In the genomic region with DNA sequence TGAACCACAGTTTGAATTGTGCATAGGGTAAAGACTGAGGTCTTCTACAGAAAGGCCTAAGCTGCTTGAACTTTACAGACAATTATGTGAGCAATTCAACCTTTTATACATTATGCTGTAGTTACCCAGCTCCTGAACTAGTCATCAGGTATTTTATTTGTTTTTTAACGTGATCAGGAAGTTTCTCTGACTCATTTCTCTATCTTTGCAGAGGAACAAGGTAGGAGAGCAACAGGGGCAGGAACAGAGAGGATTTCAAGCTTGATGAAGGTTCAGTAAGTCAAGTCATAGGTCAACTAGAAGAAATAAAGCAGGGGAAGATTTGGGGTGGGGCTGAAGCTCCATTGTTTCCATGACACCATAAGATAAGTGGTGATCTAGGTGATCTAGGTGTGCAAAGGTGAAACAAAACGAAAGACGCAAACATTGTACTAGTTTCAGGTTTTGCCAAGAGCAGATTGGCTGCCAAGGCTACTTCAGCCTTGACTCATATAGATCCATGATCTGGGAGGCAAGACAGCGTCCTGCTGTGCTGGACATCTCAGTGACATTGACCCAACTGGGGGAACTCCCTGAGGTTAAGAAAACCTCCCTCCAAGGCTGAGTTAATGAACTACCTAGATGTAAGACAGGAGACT, we compare ENCODE assay signal across 16 cellular contexts.
DNase-seq lines count a peak whose midpoint lies in the region; ATAC-seq and TF ChIP-seq lines count a peak whose summit lies in the region.
"Had no signal": no experiment of that assay in that cellular context is flagged by ENCODE, and none has a peak within 500 bp of the region (broad histone marks: within the 10 kb centered on the region; RNA-seq: fewer than 3 reads in every experiment).

No MANE protein-coding gene starts in this region.

- no peaks in the 10 kb centered on the region for H3K36me3 ChIP-seq in mammary epithelial cell (ENCODE audit: insufficient read depth, low read length)
- H3K36me3 ChIP-seq in stomach, result no peaks in the 10 kb centered on the region
- H3K36me3 ChIP-seq: neutrophil had no signal

- intact Hi-C loops in mammary epithelial cell (cut with micrococcal nuclease), result loop anchor here (10.0 kb wide), 1 partner anchor 374 kb away; a partner anchor contains a TSS
- intact Hi-C loops in stomach (cut with DNase I; ENCODE audit: low total_unique reads), result loop anchor here (5.0 kb wide), 1 partner anchor 81 kb away; no protein-coding TSS in a partner anchor
- intact Hi-C loops in activated T-helper 1 cell treated with anti-CD3 and anti-CD28 coated beads, Interleukin-12 subunit alpha, Interleukin-12 subunit beta, Interleukin-2, Interleukin-4 antibody, amounts not matched to agents 30 ng/mL and 10 ng/mL and 1 ng/mL, durations not matched to agents 14 hours and 24 hours and 36 hours (cut with micrococcal nuclease), result no loop called here

- no peaks in the 10 kb centered on the region for H3K79me2 ChIP-seq in mammary epithelial cell (ENCODE audit: insufficient read depth, low read length)

- H2AFZ ChIP-seq in mammary epithelial cell (ENCODE audit: low read depth, low read length), result no peak overlapping the region

- H3K4me3 ChIP-seq in mammary epithelial cell (replicated peaks in 1 of 3; ENCODE audit: insufficient read depth in 1 of 3, low read depth in 2 of 3, low read length in 3 of 3) (no peak overlapping the region), stomach (no peak overlapping the region)
- H3K4me3 ChIP-seq: body of pancreas had no signal

- H3K4me1 ChIP-seq in mammary epithelial cell (ENCODE audit: insufficient read depth, low read length) (peaks cover 16% of the 10 kb centered on the region), stomach (peaks cover 0 to 20% (median 4%) of the 10 kb centered on the region in 4 donors)
- H3K4me1 ChIP-seq: body of pancreas had no signal

- WGBS in mammary epithelial cell (ENCODE audit: low coverage, missing lambda C conversion rate), result 60% methylated on average over 4 of the region's 4 CpGs
- 32 to 58% (median 45%) methylated on average over 4 of the region's 4 CpGs for WGBS in stomach, 5 donors

- no peaks in the 10 kb centered on the region for H3K36me3 Mint-ChIP-seq in activated naive CD8-positive, alpha-beta T cell treated with anti-CD3 and anti-CD28 coated beads, Interleukin-2, amount 50 U/mL, for 24 hours (ENCODE audit: low read depth)
- no peaks in the 10 kb centered on the region for H3K36me3 Mint-ChIP-seq in activated naive CD8-positive, alpha-beta T cell treated with anti-CD3 and anti-CD28 coated beads for 36 hours
- H3K36me3 Mint-ChIP-seq in activated T-helper 1 cell treated with anti-CD3 and anti-CD28 coated beads, Interleukin-12 subunit alpha, Interleukin-12 subunit beta, Interleukin-2, Interleukin-4 antibody, amounts not matched to agents 30 ng/mL and 10 ng/mL and 1 ng/mL, durations not matched to agents 14 hours and 24 hours and 36 hours (ENCODE audit: low read depth), result no peaks in the 10 kb centered on the region

- in situ Hi-C loops in mammary epithelial cell (cut with MboI; ENCODE audit: low sequenced_read_pairs in 2 of 2), result loop anchor here (5.0 to 25.0 kb wide), 4 partner anchors 81 to 264 kb away; no protein-coding TSS in a partner anchor

- no peak for TF ChIP-seq POLR2A in stomach (IDR thresholded peaks at IDR 0.05)

- no peaks in the 10 kb centered on the region for H4K20me1 ChIP-seq in mammary epithelial cell (ENCODE audit: insufficient read depth, low read length)

- no TSS peak for BruUV-seq in mammary epithelial cell (replicated peaks; lab: Mats Ljungman, UMichigan)

- H3K4me3 Mint-ChIP-seq in activated naive CD8-positive, alpha-beta T cell treated with anti-CD3 and anti-CD28 coated beads, Interleukin-2, amount 50 U/mL, for 24 hours, result no peak overlapping the region
- H3K4me3 Mint-ChIP-seq in activated naive CD8-positive, alpha-beta T cell treated with anti-CD3 and anti-CD28 coated beads for 36 hours, result no peak overlapping the region
- H3K4me3 Mint-ChIP-seq in activated T-helper 1 cell treated with anti-CD3 and anti-CD28 coated beads, Interleukin-12 subunit alpha, Interleukin-12 subunit beta, Interleukin-2, Interleukin-4 antibody, amounts not matched to agents 30 ng/mL and 10 ng/mL and 1 ng/mL, durations not matched to agents 14 hours and 24 hours and 36 hours, result no peak overlapping the region
- H3K4me3 Mint-ChIP-seq: T-helper 1 cell treated with Interleukin-12 subunit alpha and Interleukin-12 subunit beta and Interleukin-4 antibody, amounts not matched to agents 30 μg/mL and 1 μg/mL, for 36 hours had no signal

- H3K9me3 ChIP-seq in mammary epithelial cell (replicated peaks; ENCODE audit: insufficient read depth, low read length) (no peaks in the 10 kb centered on the region), stomach (no peaks in the 10 kb centered on the region)
- H3K9me3 ChIP-seq: body of pancreas, neutrophil had no signal

- H3K27me3 Mint-ChIP-seq in activated naive CD8-positive, alpha-beta T cell treated with anti-CD3 and anti-CD28 coated beads, Interleukin-2, amount 50 U/mL, for 24 hours, result no peaks in the 10 kb centered on the region
- H3K27me3 Mint-ChIP-seq in activated naive CD8-positive, alpha-beta T cell treated with anti-CD3 and anti-CD28 coated beads for 36 hours, result no peaks in the 10 kb centered on the region
- H3K27me3 Mint-ChIP-seq in activated T-helper 1 cell treated with anti-CD3 and anti-CD28 coated beads, Interleukin-12 subunit alpha, Interleukin-12 subunit beta, Interleukin-2, Interleukin-4 antibody, amounts not matched to agents 30 ng/mL and 10 ng/mL and 1 ng/mL, durations not matched to agents 14 hours and 24 hours and 36 hours (ENCODE audit: insufficient read depth), result no peaks in the 10 kb centered on the region

- dilution Hi-C loops in mammary epithelial cell (cut with HindIII; ENCODE audit: low sequenced_read_pairs), result no loop called here

- no peak for TF ChIP-seq EP300 in stomach (IDR thresholded peaks at IDR 0.05)

- H3K4me1 Mint-ChIP-seq in activated naive CD8-positive, alpha-beta T cell treated with anti-CD3 and anti-CD28 coated beads, Interleukin-2, amount 50 U/mL, for 24 hours, result peaks cover 19% of the 10 kb centered on the region
- no peaks in the 10 kb centered on the region for H3K4me1 Mint-ChIP-seq in activated naive CD8-positive, alpha-beta T cell treated with anti-CD3 and anti-CD28 coated beads for 36 hours
- H3K4me1 Mint-ChIP-seq in activated T-helper 1 cell treated with anti-CD3 and anti-CD28 coated beads, Interleukin-12 subunit alpha, Interleukin-12 subunit beta, Interleukin-2, Interleukin-4 antibody, amounts not matched to agents 30 ng/mL and 10 ng/mL and 1 ng/mL, durations not matched to agents 14 hours and 24 hours and 36 hours (ENCODE audit: low read depth), result no peaks in the 10 kb centered on the region

- no peaks in the 10 kb centered on the region for H3K9me3 Mint-ChIP-seq in activated naive CD8-positive, alpha-beta T cell treated with anti-CD3 and anti-CD28 coated beads, Interleukin-2, amount 50 U/mL, for 24 hours
- H3K9me3 Mint-ChIP-seq in activated naive CD8-positive, alpha-beta T cell treated with anti-CD3 and anti-CD28 coated beads for 36 hours, result no peaks in the 10 kb centered on the region
- H3K9me3 Mint-ChIP-seq in activated T-helper 1 cell treated with anti-CD3 and anti-CD28 coated beads, Interleukin-12 subunit alpha, Interleukin-12 subunit beta, Interleukin-2, Interleukin-4 antibody, amounts not matched to agents 30 ng/mL and 10 ng/mL and 1 ng/mL, durations not matched to agents 14 hours and 24 hours and 36 hours, result no peaks in the 10 kb centered on the region
- H3K9me3 Mint-ChIP-seq: T-helper 1 cell treated with Interleukin-12 subunit alpha and Interleukin-12 subunit beta and Interleukin-4 antibody, amounts not matched to agents 30 μg/mL and 1 μg/mL, for 36 hours had no signal

- CTCF ChIA-PET in mammary epithelial cell (lab: Charles Lee; ENCODE audit: low non-redundant PET), result interaction anchor here (0.6 to 1.6 kb wide), 4 partner anchors 165 to 257 kb away, joined by 3 to 9 read pairs (median 4); no protein-coding TSS in a partner anchor

- H3K9ac ChIP-seq in mammary epithelial cell (ENCODE audit: insufficient read depth, low read length), result no peak overlapping the region

- H3K27me3 ChIP-seq in mammary epithelial cell (ENCODE audit: insufficient read depth, low read length), result peaks cover 3% of the 10 kb centered on the region
- H3K27me3 ChIP-seq in stomach, result no peaks in the 10 kb centered on the region
- H3K27me3 ChIP-seq: body of pancreas, neutrophil had no signal

- H3K27ac ChIP-seq in mammary epithelial cell (ENCODE audit: insufficient read depth, low read depth, low read length) (no peak overlapping the region), stomach (peak overlapping the region in 4 of 5 donors; percentile 7 to 61 (median 44))
- H3K27ac ChIP-seq: body of pancreas had no signal

- peak overlapping the region; percentile 56 for H3K27ac Mint-ChIP-seq in activated naive CD8-positive, alpha-beta T cell treated with anti-CD3 and anti-CD28 coated beads, Interleukin-2, amount 50 U/mL, for 24 hours
- H3K27ac Mint-ChIP-seq in activated naive CD8-positive, alpha-beta T cell treated with anti-CD3 and anti-CD28 coated beads for 36 hours, result no peak overlapping the region
- H3K27ac Mint-ChIP-seq in activated T-helper 1 cell treated with anti-CD3 and anti-CD28 coated beads, Interleukin-12 subunit alpha, Interleukin-12 subunit beta, Interleukin-2, Interleukin-4 antibody, amounts not matched to agents 30 ng/mL and 10 ng/mL and 1 ng/mL, durations not matched to agents 14 hours and 24 hours and 36 hours, result no peak overlapping the region

- no peak overlapping the region for H3K4me2 ChIP-seq in mammary epithelial cell (ENCODE audit: insufficient read depth, low read depth, low read length)

- DNase-seq in activated naive CD8-positive, alpha-beta T cell treated with anti-CD3 and anti-CD28 coated beads, Interleukin-2, amount 50 U/mL, for 24 hours, result no peak
- no peak for DNase-seq in activated naive CD8-positive, alpha-beta T cell treated with anti-CD3 and anti-CD28 coated beads for 36 hours
- DNase-seq in mammary epithelial cell (peak; percentile 65), stomach (peak; percentile 29)
- no peak for DNase-seq in activated T-helper 1 cell treated with anti-CD3 and anti-CD28 coated beads, Interleukin-12 subunit alpha, Interleukin-12 subunit beta, Interleukin-2, Interleukin-4 antibody, amounts not matched to agents 30 ng/mL and 10 ng/mL and 1 ng/mL, durations not matched to agents 14 hours and 24 hours and 36 hours (ENCODE audit: low spot score)
- no peak for DNase-seq in NK-92 treated with Interleukin-12 subunit alpha and Interleukin-12 subunit beta, amount 100 ng/mL, for 24 hours (lab: John Stamatoyannopoulos, UW)
- DNase-seq: 8988T; activated CD4-positive, alpha-beta T cell treated with anti-CD3 and anti-CD28 coated beads, Interleukin-2, amount 50 U/mL, for 1 hour; body of pancreas; IMR-90; NCI-H2029 treated with DMSO at 0.1 percent for 48 hours; stimulated activated CD8-positive, alpha-beta memory T cell treated with anti-CD3 and anti-CD28 coated beads, Interleukin-4, amount 100 ng/mL, for 48 hours had no signal

- TF ChIP-seq CTCF in mammary epithelial cell (conservative IDR thresholded peaks at IDR 0.05 in 1 of 2, IDR thresholded peaks at IDR 0.05 in 1 of 2; ENCODE audit: extremely low read depth in 1 of 2, insufficient read depth in 1 of 2, low read depth in 1 of 2, low read length in 2 of 2) (no peak), stomach (IDR thresholded peaks at IDR 0.05) (no peak)

- ATAC-seq in activated naive CD8-positive, alpha-beta T cell treated with anti-CD3 and anti-CD28 coated beads, Interleukin-2, amount 50 U/mL, for 24 hours, result no peak
- ATAC-seq in HG03139 (IDR thresholded peaks at IDR 0.05; ENCODE audit: unreplicated experiment) (peak; percentile 30), GM19035 (IDR thresholded peaks at IDR 0.05; ENCODE audit: unreplicated experiment) (no peak)

Comparison
In these comparisons a context has a peak if more than half of its experiments do, and no peak if none do; other contexts are left out.
1. DNase-seq: peak in mammary epithelial cell (single experiment) and stomach (single experiment); none in activated naive CD8-positive, alpha-beta T cell treated with anti-CD3 and anti-CD28 coated beads, Interleukin-2, amount 50 U/mL, for 24 hours (single experiment), activated naive CD8-positive, alpha-beta T cell treated with anti-CD3 and anti-CD28 coated beads for 36 hours (single experiment), activated T-helper 1 cell treated with anti-CD3 and anti-CD28 coated beads, Interleukin-12 subunit alpha, Interleukin-12 subunit beta, Interleukin-2, Interleukin-4 antibody, amounts not matched to agents 30 ng/mL and 10 ng/mL and 1 ng/mL, durations not matched to agents 14 hours and 24 hours and 36 hours (single experiment) and NK-92 treated with Interleukin-12 subunit alpha and Interleukin-12 subunit beta, amount 100 ng/mL, for 24 hours (single experiment).